16 cellular contexts compared by ENCODE assay signal in the genomic region with DNA sequence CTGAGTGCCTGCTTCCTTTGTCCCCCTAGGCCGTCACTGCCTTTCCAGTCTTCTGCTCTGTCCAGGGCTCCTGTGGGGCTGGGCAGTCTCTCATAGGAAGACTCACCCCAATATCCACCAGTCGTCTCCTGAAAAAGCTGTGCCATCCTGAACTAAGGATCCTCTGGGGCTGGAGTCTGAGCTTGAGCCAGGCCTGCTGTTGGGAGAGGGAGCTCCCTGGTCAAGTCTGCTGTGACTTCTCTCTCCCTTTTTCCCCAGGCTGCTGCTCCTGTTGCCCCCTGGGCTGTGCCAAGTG. TPM values are rescaled to one million over a fixed set of nuclear protein-coding genes. Genes with fewer than 3 reads are reported as not detected.
DNase-seq lines count a peak whose midpoint lies in the region; ATAC-seq and TF ChIP-seq lines count a peak whose summit lies in the region.
"Had no signal": no experiment of that assay in that cellular context is flagged by ENCODE, and none has a peak within 500 bp of the region (broad histone marks: within the 10 kb centered on the region; RNA-seq: fewer than 3 reads in every experiment).

No MANE protein-coding gene starts in this region.

- H3K4me3 ChIP-seq in iPS-15b (ENCODE audit: low read depth, low read length) (peak overlapping the region; percentile 48), OCI-LY7 (ENCODE audit: low read depth, low read length, poor library complexity, severe bottlenecking) (no peak overlapping the region)
- H3K4me3 ChIP-seq: BLaER1 treated with 17β-estradiol and CSF1 and Interleukin-3, amounts not matched to agents 10 nM and 100 nM had no signal

- intact Hi-C loops in OCI-LY7 (cut with micrococcal nuclease; ENCODE audit: unreplicated experiment), result no loop called here

- H3K27ac Mint-ChIP-seq in WTC11 (no peak overlapping the region), nephron (peak overlapping the region in 1 of 3 experiments; percentile 48)
- H3K27ac Mint-ChIP-seq: B cell; CD8-positive, alpha-beta T cell; IgD-negative memory B cell had no signal

- H3K9ac ChIP-seq in ES-I3 (ENCODE audit: low read depth, low read length) (peak overlapping the region; percentile 41; the same call in 1 of the 2 replicates), iPS-15b (ENCODE audit: low read depth, low read length) (no peak overlapping the region)
- H3K9ac ChIP-seq: BLaER1 treated with 17β-estradiol and CSF1 and Interleukin-3, amounts not matched to agents 10 nM and 100 nM had no signal

- H3K79me2 ChIP-seq in OCI-LY7 (ENCODE audit: insufficient read depth, low read depth, low read length), result no peaks in the 10 kb centered on the region

- no peaks in the 10 kb centered on the region for H3K9me3 ChIP-seq in ES-I3 (ENCODE audit: control insufficient read depth, insufficient read depth, low read length)
- H3K9me3 ChIP-seq in iPS-15b (ENCODE audit: control insufficient read depth, insufficient read depth, low read length), result no peaks in the 10 kb centered on the region
- no peaks in the 10 kb centered on the region for H3K9me3 ChIP-seq in OCI-LY7 (ENCODE audit: low read length)
- H3K9me3 ChIP-seq: BLaER1 treated with 17β-estradiol and CSF1 and Interleukin-3, amounts not matched to agents 10 nM and 100 nM had no signal

- BruUV-seq in OCI-LY7 (replicated peaks; lab: Mats Ljungman, UMichigan), result no TSS peak

- no peaks in the 10 kb centered on the region for H4K20me1 ChIP-seq in OCI-LY7 (ENCODE audit: insufficient read depth, low read length)

- CTCF ChIA-PET in WTC11 (lab: Charles Lee) (interaction anchor here (3.6 kb wide), 1 partner anchor 31 kb away, joined by 24 read pairs; no protein-coding TSS in a partner anchor), OCI-LY7 (lab: Charles Lee; ENCODE audit: unreplicated experiment) (no interaction called here)

- POLR2A ChIA-PET in WTC11 (lab: Charles Lee) (interaction anchor here (0.8 to 1.6 kb wide), 3 partner anchors 13 to 59 kb away, joined by 3 to 10 read pairs (median 4); a partner anchor contains a TSS), OCI-LY7 (lab: Charles Lee) (interaction anchor here (0.6 kb wide), 1 partner anchor 51 kb away, joined by 3 read pairs; no protein-coding TSS in a partner anchor)

- no peak for TF ChIP-seq CTCF in WTC11 (IDR thresholded peaks at IDR 0.05)
- no peak for TF ChIP-seq CTCF in nephron (IDR thresholded peaks at IDR 0.05; ENCODE audit: unreplicated experiment in 3 of 3)
- no peak for TF ChIP-seq CTCF in OCI-LY7 (conservative IDR thresholded peaks at IDR 0.05; ENCODE audit: low read length)
- no peak for TF ChIP-seq CTCF in omental fat pad (IDR thresholded peaks at IDR 0.05)

- H2AFZ ChIP-seq in OCI-LY7 (ENCODE audit: low read length), result no peak overlapping the region

- peaks cover 88% of the 10 kb centered on the region for H3K27me3 ChIP-seq in iPS-15b (ENCODE audit: control insufficient read depth, insufficient read depth, low read length)

- peaks cover 12% of the 10 kb centered on the region for H3K4me1 ChIP-seq in ES-I3 (ENCODE audit: insufficient read depth, low read length)
- peaks cover 13% of the 10 kb centered on the region for H3K4me1 ChIP-seq in iPS-15b (ENCODE audit: control insufficient read depth, insufficient read depth, low read length)
- H3K4me1 ChIP-seq in OCI-LY7 (ENCODE audit: insufficient read depth, low read length, poor library complexity, severe bottlenecking), result no peaks in the 10 kb centered on the region

- no peak for DNase-seq in WTC11 (ENCODE audit: low spot score)
- DNase-seq in OCI-LY7 (ENCODE audit: low spot score), result no peak
- DNase-seq in omental fat pad (ENCODE audit: low spot score), result no peak
- DNase-seq: Calu3; CD8-positive, alpha-beta T cell; DND-41; EL; HCEC 1CT had no signal

- no peak overlapping the region for H3K4me2 ChIP-seq in OCI-LY7 (ENCODE audit: low read length)

- ATAC-seq in WTC11 (no peak), HG03432 (IDR thresholded peaks at IDR 0.05; ENCODE audit: unreplicated experiment) (no peak), omental fat pad (ENCODE audit: low FRiP score) (no peak)
- ATAC-seq: CD8-positive, alpha-beta T cell had no signal

- H3K9me2 ChIP-seq in OCI-LY7 (ENCODE audit: insufficient read depth, low read length), result no peaks in the 10 kb centered on the region

- H3K27ac ChIP-seq in OCI-LY7 (ENCODE audit: low read depth, low read length, poor library complexity, severe bottlenecking), result no peak overlapping the region
- H3K27ac ChIP-seq: BLaER1 treated with 17β-estradiol and CSF1 and Interleukin-3, amounts not matched to agents 10 nM and 100 nM had no signal

- peak overlapping the region; percentile 74 for H3K4me3 Mint-ChIP-seq in WTC11
- peak overlapping the region in 2 of 3 experiments; percentile 21 to 47 for H3K4me3 Mint-ChIP-seq in nephron
- H3K4me3 Mint-ChIP-seq: B cell; CD8-positive, alpha-beta T cell; IgD-negative memory B cell had no signal

- H3K4me1 Mint-ChIP-seq in WTC11 (peaks cover 58% of the 10 kb centered on the region), nephron (peaks cover 17% of the 10 kb centered on the region)

- H3K36me3 Mint-ChIP-seq in WTC11 (no peaks in the 10 kb centered on the region), nephron (ENCODE audit: low read depth) (no peaks in the 10 kb centered on the region)
- H3K36me3 Mint-ChIP-seq: CD8-positive, alpha-beta T cell had no signal

- H3K36me3 ChIP-seq in ES-I3 (ENCODE audit: insufficient read depth, low read length) (no peaks in the 10 kb centered on the region), iPS-15b (ENCODE audit: control insufficient read depth, insufficient read depth, low read length) (no peaks in the 10 kb centered on the region), OCI-LY7 (ENCODE audit: insufficient read depth, low read length) (no peaks in the 10 kb centered on the region)
- H3K36me3 ChIP-seq: BLaER1 treated with 17β-estradiol and CSF1 and Interleukin-3, amounts not matched to agents 10 nM and 100 nM had no signal

- H3K9me3 Mint-ChIP-seq in WTC11 (no peaks in the 10 kb centered on the region), nephron (no peaks in the 10 kb centered on the region)
- H3K9me3 Mint-ChIP-seq: CD8-positive, alpha-beta T cell had no signal

- peaks cover 85% of the 10 kb centered on the region for H3K27me3 Mint-ChIP-seq in WTC11 (ENCODE audit: low read depth)
- peaks cover 100% of the 10 kb centered on the region for H3K27me3 Mint-ChIP-seq in nephron (ENCODE audit: low read depth)

TF ChIP-seq in WTC11, 78 proteins besides CTCF, POLR2A, EP300 and RAD21:
- TF ChIP-seq NFYB (CRISPR knock-in tag; conservative IDR thresholded peaks at IDR 0.05; ENCODE audit: low read depth) (no peak), ZNF121 (CRISPR knock-in tag; IDR thresholded peaks at IDR 0.05) (no peak), GABPB1 (CRISPR knock-in tag; IDR thresholded peaks at IDR 0.05) (no peak), ZNF232 (CRISPR knock-in tag; IDR thresholded peaks at IDR 0.05) (no peak), ZNF671 (CRISPR knock-in tag; IDR thresholded peaks at IDR 0.05) (no peak), PRRX2 (CRISPR knock-in tag; IDR thresholded peaks at IDR 0.05) (no peak)
- TF ChIP-seq, protein P1, sequence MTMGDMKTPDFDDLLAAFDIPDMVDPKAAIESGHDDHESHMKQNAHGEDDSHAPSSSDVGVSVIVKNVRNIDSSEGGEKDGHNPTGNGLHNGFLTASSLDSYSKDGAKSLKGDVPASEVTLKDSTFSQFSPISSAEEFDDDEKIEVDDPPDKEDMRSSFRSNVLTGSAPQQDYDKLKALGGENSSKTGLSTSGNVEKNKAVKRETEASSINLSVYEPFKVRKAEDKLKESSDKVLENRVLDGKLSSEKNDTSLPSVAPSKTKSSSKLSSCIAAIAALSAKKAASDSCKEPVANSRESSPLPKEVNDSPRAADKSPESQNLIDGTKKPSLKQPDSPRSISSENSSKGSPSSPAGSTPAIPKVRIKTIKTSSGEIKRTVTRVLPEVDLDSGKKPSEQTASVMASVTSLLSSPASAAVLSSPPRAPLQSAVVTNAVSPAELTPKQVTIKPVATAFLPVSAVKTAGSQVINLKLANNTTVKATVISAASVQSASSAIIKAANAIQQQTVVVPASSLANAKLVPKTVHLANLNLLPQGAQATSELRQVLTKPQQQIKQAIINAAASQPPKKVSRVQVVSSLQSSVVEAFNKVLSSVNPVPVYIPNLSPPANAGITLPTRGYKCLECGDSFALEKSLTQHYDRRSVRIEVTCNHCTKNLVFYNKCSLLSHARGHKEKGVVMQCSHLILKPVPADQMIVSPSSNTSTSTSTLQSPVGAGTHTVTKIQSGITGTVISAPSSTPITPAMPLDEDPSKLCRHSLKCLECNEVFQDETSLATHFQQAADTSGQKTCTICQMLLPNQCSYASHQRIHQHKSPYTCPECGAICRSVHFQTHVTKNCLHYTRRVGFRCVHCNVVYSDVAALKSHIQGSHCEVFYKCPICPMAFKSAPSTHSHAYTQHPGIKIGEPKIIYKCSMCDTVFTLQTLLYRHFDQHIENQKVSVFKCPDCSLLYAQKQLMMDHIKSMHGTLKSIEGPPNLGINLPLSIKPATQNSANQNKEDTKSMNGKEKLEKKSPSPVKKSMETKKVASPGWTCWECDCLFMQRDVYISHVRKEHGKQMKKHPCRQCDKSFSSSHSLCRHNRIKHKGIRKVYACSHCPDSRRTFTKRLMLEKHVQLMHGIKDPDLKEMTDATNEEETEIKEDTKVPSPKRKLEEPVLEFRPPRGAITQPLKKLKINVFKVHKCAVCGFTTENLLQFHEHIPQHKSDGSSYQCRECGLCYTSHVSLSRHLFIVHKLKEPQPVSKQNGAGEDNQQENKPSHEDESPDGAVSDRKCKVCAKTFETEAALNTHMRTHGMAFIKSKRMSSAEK (CRISPR knock-in tag; IDR thresholded peaks at IDR 0.05; ENCODE audit: borderline replicate concordance), result no peak
TF ChIP-seq in WTC11: peak in this region for 0.

RNA-seq across cellular contexts. Expression of a gene that starts 1.0 kb away (rescaled TPM):
- 122 to 164 TPM (median 159 TPM) in 3 replicates for total RNA-seq in WTC11 (2021)
- total RNA-seq in OCI-LY7 (2014; rRNA removed; shearing (Covaris generic)), result not detected in 2 replicates
- not detected in 2 replicates for total RNA-seq in OCI-LY7 (2022)
- 10 to 100 TPM in 2 of 4 donors, not detected in 2; 11.9 to 23.3 TPM for total RNA-seq in omental fat pad
- total RNA-seq: A172; B cell; Calu3; CD8-positive, alpha-beta T cell had no signal

RNA-seq across cellular contexts. Expression of a gene that starts 2.7 kb away (rescaled TPM):
- total RNA-seq in WTC11 (2021) (326 to 361 TPM (median 333 TPM) in 3 replicates), OCI-LY7 (2022) (not detected in 2 replicates), omental fat pad (1,000 to 10,000 TPM in 1 of 4 donors, 100 to 1,000 TPM in 1, 10 to 100 TPM in 2; 31.4 to 1,270 (median 197) TPM)
- total RNA-seq in OCI-LY7 (2014; rRNA removed; shearing (Covaris generic)), result not detected in 2 replicates
- total RNA-seq: A172; B cell; Calu3; CD8-positive, alpha-beta T cell had no signal

RNA-seq across cellular contexts. Expression of a gene that starts 11.7 kb away (rescaled TPM):
- total RNA-seq in WTC11 (2021), result 328 to 466 TPM (median 465 TPM) in 3 replicates
- total RNA-seq in OCI-LY7 (2014; rRNA removed; shearing (Covaris generic)), result 17.1 and 18.8 TPM in 2 replicates
- 14.6 and 21.2 TPM in 2 replicates for total RNA-seq in OCI-LY7 (2022)
- 1,000 to 10,000 TPM; 1,336 to 3,452 (median 1,838) TPM for total RNA-seq in omental fat pad

RNA-seq across cellular contexts. Expression of a gene that starts 12.8 kb away (rescaled TPM):
- total RNA-seq in WTC11 (2021) (50.6 to 60.2 TPM (median 58.2 TPM) in 3 replicates), OCI-LY7 (2022) (1.8 TPM in 1 of 2 replicates, not detected in the other), omental fat pad (100 to 1,000 TPM in 1 of 4 donors, 10 to 100 TPM in 2, 1 to 10 TPM in 1; 9.8 to 199 (median 43.6) TPM)
- total RNA-seq in OCI-LY7 (2014; rRNA removed; shearing (Covaris generic)), result 0.44 TPM in 1 of 2 replicates, not detected in the other
- total RNA-seq: A172 had no signal

RNA-seq across cellular contexts. Expression of a gene that starts 18.9 kb away (rescaled TPM):
- total RNA-seq in WTC11 (2021) (not detected in 3 replicates), OCI-LY7 (2022) (not detected in 2 replicates), omental fat pad (not detected)
- total RNA-seq in OCI-LY7 (2014; rRNA removed; shearing (Covaris generic)), result not detected in 2 replicates
- total RNA-seq: A172; B cell; Calu3; CD8-positive, alpha-beta T cell had no signal

Comparison
In these comparisons a context has a peak if more than half of its experiments do, and no peak if none do; other contexts are left out.
1. RNA of a gene that starts 2.7 kb away (total RNA-seq): 31.4 to 1,270 TPM in omental fat pad and 326 to 361 TPM in WTC11; not detected in OCI-LY7; every median in the first group is over 10 times any median in the second.
2. RNA of a gene that starts 11.7 kb away (total RNA-seq): 1,336 to 3,452 TPM in omental fat pad and 328 to 466 TPM in WTC11; 14.6 to 21.2 TPM in OCI-LY7; every median in the first group is over 10 times any median in the second.